In genomic region chr2:48760848-48761247, GRCh38 we compare ENCODE assay signal across 6 cellular contexts. TPM values are rescaled to one million over a fixed set of nuclear protein-coding genes. Genes with fewer than 3 reads are reported as not detected.
"Had no signal": no experiment of that assay in that cellular context is flagged by ENCODE, and none has a peak within 500 bp of the region (broad histone marks: within the 10 kb centered on the region; RNA-seq: fewer than 3 reads in every experiment).

No MANE protein-coding gene starts in this region.

- ATAC-seq: K562 had no signal

- H3K27ac Mint-ChIP-seq: H9 had no signal

- H3K9ac ChIP-seq: GM23248 had no signal

- H3K27ac ChIP-seq: GM23248 had no signal

- DNase-seq: GM23248, H9, HCEC 1CT, IMR-90 had no signal

- H3K4me3 ChIP-seq: GM23248, K562 had no signal

- H3K4me3 Mint-ChIP-seq: H9 had no signal

- H2AFZ ChIP-seq: GM23248 had no signal

RNA-seq across cellular contexts. Expression of gene LHCGR, which starts 5.3 kb away (rescaled TPM):
- total RNA-seq: GM23248, HT-29, K562 had no signal
